Comparison of ENCODE assay signal across 9 cellular contexts in genomic region chr13:19586904-19587634, GRCh38. TPM values are rescaled to one million over a fixed set of nuclear protein-coding genes. Genes with fewer than 3 reads are reported as not detected.
DNase-seq lines count a peak whose midpoint lies in the region; ATAC-seq and TF ChIP-seq lines count a peak whose summit lies in the region.
"Had no signal": no experiment of that assay in that cellular context is flagged by ENCODE, and none has a peak within 500 bp of the region (broad histone marks: within the 10 kb centered on the region; RNA-seq: fewer than 3 reads in every experiment).

No MANE protein-coding gene starts in this region.

- peaks cover 4% of the 10 kb centered on the region for H3K36me3 Mint-ChIP-seq in MCF 10A (ENCODE audit: insufficient read depth, unreplicated experiment)

- TF ChIP-seq CTCF in breast epithelium (IDR thresholded peaks at IDR 0.05) (no peak), MCF 10A (IDR thresholded peaks at IDR 0.05; ENCODE audit: unreplicated experiment) (no peak), suprapubic skin (IDR thresholded peaks at IDR 0.05) (no peak)

- no peak overlapping the region for H3K27ac Mint-ChIP-seq in MCF 10A (ENCODE audit: low read depth, unreplicated experiment)
- H3K27ac Mint-ChIP-seq: nephron had no signal

- H3K36me3 ChIP-seq in breast epithelium (no peaks in the 10 kb centered on the region), suprapubic skin (no peaks in the 10 kb centered on the region)

- no peak overlapping the region for H3K27ac ChIP-seq in breast epithelium
- no peak overlapping the region for H3K27ac ChIP-seq in suprapubic skin

- H3K27me3 ChIP-seq in breast epithelium, result no peaks in the 10 kb centered on the region
- H3K27me3 ChIP-seq in suprapubic skin, result no peaks in the 10 kb centered on the region

- POLR2A ChIA-PET in MCF 10A (lab: Yijun Ruan, JAX), result interaction anchor here (0.8 to 1.2 kb wide), 2 partner anchors 16 to 19 kb away, joined by 3 read pairs; no protein-coding TSS in a partner anchor

- H3K4me3 ChIP-seq in breast epithelium (peak overlapping the region in 2 of 3 donors; percentile 3 to 20), suprapubic skin (peak overlapping the region; percentile 18)

- CTCF ChIA-PET in MCF 10A (lab: Yijun Ruan, JAX), result interaction anchor here (0.6 to 3.6 kb wide), 30 partner anchors 7 to 932 kb away, joined by 3 to 26 read pairs (median 4); partner anchors contain the start of gene MPHOSPH8

- intact Hi-C loops in breast epithelium (cut with DNase I; ENCODE audit: low total_unique reads), result no loop called here
- intact Hi-C loops in MCF 10A (cut with micrococcal nuclease), result loop anchor here (10.0 kb wide), 1 partner anchor 298 kb away; no protein-coding TSS in a partner anchor

- H3K9me3 ChIP-seq in breast epithelium (peaks cover 0 to 12% of the 10 kb centered on the region in 2 donors), suprapubic skin (no peaks in the 10 kb centered on the region)

- ATAC-seq in HG03095 (IDR thresholded peaks at IDR 0.05; ENCODE audit: unreplicated experiment), result peak; percentile 72

- no peak overlapping the region for H3K4me3 Mint-ChIP-seq in MCF 10A (ENCODE audit: unreplicated experiment)
- H3K4me3 Mint-ChIP-seq: nephron had no signal

- H3K9me3 Mint-ChIP-seq in MCF 10A (ENCODE audit: unreplicated experiment), result no peaks in the 10 kb centered on the region

- H3K4me1 ChIP-seq in breast epithelium (no peaks in the 10 kb centered on the region), suprapubic skin (peaks cover 7% of the 10 kb centered on the region)

- no peaks in the 10 kb centered on the region for H3K27me3 Mint-ChIP-seq in MCF 10A (ENCODE audit: insufficient read depth, unreplicated experiment)

- TF ChIP-seq EP300 in suprapubic skin (IDR thresholded peaks at IDR 0.05), result no peak

- BruUV-seq in MCF 10A (replicated peaks; lab: Mats Ljungman, UMichigan), result no TSS peak

- WGBS in suprapubic skin, result 31% methylated on average over 17 of the region's 17 CpGs

- DNase-seq in breast epithelium (ENCODE audit: low spot score in 2 of 2) (no peak), MCF 10A (ENCODE audit: unreplicated experiment) (no peak), SIG-M5 treated with dmso at 0.1 percent for 504 hours (lab: John Stamatoyannopoulos, UW; ENCODE audit: unreplicated experiment) (peak; percentile 90), activated gamma-delta T cell treated with Interleukin-2 at 50 U/mL for 16 hours (peak; percentile 67), medulla oblongata (ENCODE audit: extremely low spot score) (peak; percentile 4), suprapubic skin (ENCODE audit: low spot score in 2 of 2) (no peak), C1 segment of cervical spinal cord (lab: John Stamatoyannopoulos, UW) (no peak)

- peaks cover 18% of the 10 kb centered on the region for H3K4me1 Mint-ChIP-seq in MCF 10A (ENCODE audit: insufficient read depth, unreplicated experiment)
- H3K4me1 Mint-ChIP-seq: nephron had no signal

- TF ChIP-seq POLR2A in breast epithelium (IDR thresholded peaks at IDR 0.05), result no peak
- no peak for TF ChIP-seq POLR2A in suprapubic skin (IDR thresholded peaks at IDR 0.05)

RNA-seq across cellular contexts. Expression of gene TPTE2, which starts 25.7 kb away (rescaled TPM):
- total RNA-seq in breast epithelium (under 1 TPM in 2 of 3 donors, not detected in 1; 0.29 to 0.33 TPM), MCF 10A (2022) (not detected in 2 replicates), suprapubic skin (not detected)

RNA-seq across cellular contexts. Expression of gene MPHOSPH8, which starts 46.4 kb away (rescaled TPM):
- 10 to 100 TPM; 39.2 to 53.3 (median 44.9) TPM for total RNA-seq in breast epithelium
- total RNA-seq in MCF 10A (2022), result 31.9 and 32.4 TPM in 2 replicates
- 10 to 100 TPM; 21.2 to 43.0 (median 30.2) TPM for total RNA-seq in suprapubic skin

Comparison
In these comparisons a context has a peak if more than half of its experiments do, and no peak if none do; other contexts are left out.
1. DNase-seq: peak in SIG-M5 treated with dmso at 0.1 percent for 504 hours (single experiment), activated gamma-delta T cell treated with Interleukin-2 at 50 U/mL for 16 hours (single experiment) and medulla oblongata (single experiment); none in breast epithelium (0 of 2), MCF 10A (single experiment), suprapubic skin (0 of 2) and C1 segment of cervical spinal cord (0 of 14).